Comparison of ENCODE assay signal across 31 cellular contexts in genomic region chr12:117643971-117644370, GRCh38.
"Had no signal": no experiment of that assay in that cellular context is flagged by ENCODE, and none has a peak within 500 bp of the region (broad histone marks: within the 10 kb centered on the region; RNA-seq: fewer than 3 reads in every experiment).

No MANE protein-coding gene starts in this region.

- H3K4me1 ChIP-seq: ascending aorta, gastroesophageal sphincter, heart left ventricle, pancreas, prostate gland, stomach, thyroid gland, upper lobe of left lung had no signal

- H3K27ac ChIP-seq: ascending aorta, cardiac muscle cell, coronary artery, dorsolateral prefrontal cortex, gastroesophageal sphincter, heart left ventricle, pancreas, prostate gland, stomach, thyroid gland, upper lobe of left lung had no signal

- DNase-seq: activated CD4-positive, alpha-beta memory T cell treated with anti-CD3 and anti-CD28 coated beads, Interleukin-2, amount 10 ng/mL, durations not matched to agents 7 days and 5 days; activated CD4-positive, alpha-beta T cell treated with anti-CD3 and anti-CD28 coated beads for 1 hour; activated CD4-positive, alpha-beta T cell treated with anti-CD3 and anti-CD28 coated beads, Interleukin-2, amount 10 ng/mL, durations not matched to agents 7 days and 5 days; activated CD8-positive, alpha-beta memory T cell treated with anti-CD3 and anti-CD28 coated beads, Interleukin-2, amount 50 U/mL, for 48 hours; activated gamma-delta T cell; activated naive CD4-positive, alpha-beta T cell treated with anti-CD3 and anti-CD28 coated beads, Interleukin-2, amount 10 ng/mL, durations not matched to agents 7 days and 5 days; activated naive CD8-positive, alpha-beta T cell treated with anti-CD3 and anti-CD28 coated beads, Interleukin-2, amount 10 ng/mL, durations not matched to agents 7 days and 5 days; activated T-cell treated with anti-CD3 and anti-CD28 coated beads, Interleukin-2, amount 50 U/mL, for 24 hours; dorsolateral prefrontal cortex; effector memory CD4-positive, alpha-beta T cell; heart left ventricle; hypothalamus; immature natural killer cell; kidney; left colon; mammary epithelial cell; naive B cell; pancreas; retina; stimulated activated CD4-positive, alpha-beta T cell treated with anti-CD3 and anti-CD28 coated beads, Interleukin-15, amount 100 ng/mL, for 24 hours; stimulated activated CD4-positive, alpha-beta T cell treated with anti-CD3 and anti-CD28 coated beads, Interleukin-2, amount 100 ng/mL, for 24 hours; stimulated activated naive B cell treated with anti-CD40 and anti-IgM and Interleukin-4, amounts not matched to agents 10 μg/mL and 1 μg/mL and 100 μg/mL, for 72 hours; stomach; thyroid gland; upper lobe of left lung had no signal

- H3K4me3 ChIP-seq: ascending aorta, cardiac muscle cell, coronary artery, dorsolateral prefrontal cortex, gastroesophageal sphincter, heart left ventricle, pancreas, prostate gland, stomach, thyroid gland, upper lobe of left lung had no signal

- H3K9me3 ChIP-seq: ascending aorta, gastroesophageal sphincter, heart left ventricle, pancreas, prostate gland, stomach, thyroid gland, upper lobe of left lung had no signal

- H3K36me3 ChIP-seq: ascending aorta, cardiac muscle cell, gastroesophageal sphincter, heart left ventricle, pancreas, prostate gland, stomach, thyroid gland, upper lobe of left lung had no signal

- ATAC-seq: gastroesophageal sphincter; heart left ventricle; left colon; pancreas; stimulated activated naive B cell treated with anti-CD40 and anti-IgM and Interleukin-4, amounts not matched to agents 10 μg/mL and 1 μg/mL and 100 μg/mL, for 72 hours; WTC11 had no signal

- H3K27me3 ChIP-seq: ascending aorta, cardiac muscle cell, pancreas, thyroid gland, upper lobe of left lung had no signal
